22 cellular contexts compared by ENCODE assay signal in the genomic region with DNA sequence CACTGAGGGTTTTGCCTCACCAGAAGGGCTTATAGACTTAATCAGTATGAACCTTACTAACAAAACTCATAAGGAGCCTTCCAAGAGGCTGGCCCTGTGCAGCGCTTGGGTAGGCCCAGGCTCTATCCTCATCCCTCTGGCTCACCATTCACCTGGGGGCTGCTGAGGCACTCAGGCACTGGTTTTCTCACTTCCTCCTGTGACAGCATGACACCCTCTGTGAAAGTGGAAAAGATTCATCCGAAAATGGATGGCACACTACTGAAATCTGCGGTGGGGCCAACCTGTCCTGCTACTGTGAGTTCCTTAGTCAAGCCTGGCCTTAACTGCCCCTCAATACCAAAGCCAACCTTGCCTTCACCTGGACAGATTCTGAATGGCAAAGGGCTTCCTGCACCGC. TPM values are rescaled to one million over a fixed set of nuclear protein-coding genes. Genes with fewer than 3 reads are reported as not detected.
DNase-seq lines count a peak whose midpoint lies in the region; ATAC-seq and TF ChIP-seq lines count a peak whose summit lies in the region.
"Had no signal": no experiment of that assay in that cellular context is flagged by ENCODE, and none has a peak within 500 bp of the region (broad histone marks: within the 10 kb centered on the region; RNA-seq: fewer than 3 reads in every experiment).

No MANE protein-coding gene starts in this region.

- intact Hi-C loops in dendritic cell treated with granulocyte-macrophage colony-stimulating factor and Interleukin-4, amounts not matched to agents 40 ng/mL and 50 ng/mL, for 4 days (cut with micrococcal nuclease) = no loop called here
- intact Hi-C loops in aorta (cut with DNase I) = no loop called here

- H3K4me3 Mint-ChIP-seq in CD4-positive, CD25-positive, alpha-beta regulatory T cell = peak overlapping the region in 3 of 4 donors; percentile 17 to 61 (median 22)
- H3K4me3 Mint-ChIP-seq in dendritic cell treated with granulocyte-macrophage colony-stimulating factor and Interleukin-4, amounts not matched to agents 40 ng/mL and 50 ng/mL, for 4 days = no peak overlapping the region
- H3K4me3 Mint-ChIP-seq: B cell, GM23338 had no signal

- H3K9ac ChIP-seq in OCI-LY3 (ENCODE audit: low read length) = no peak overlapping the region
- H3K9ac ChIP-seq: SK-N-SH had no signal

- H3K9me3 ChIP-seq in CD4-positive, CD25-positive, alpha-beta regulatory T cell (ENCODE audit: control insufficient read depth in 2 of 2, low read length in 2 of 2) = no peaks in the 10 kb centered on the region
- no peaks in the 10 kb centered on the region for H3K9me3 ChIP-seq in OCI-LY3 (ENCODE audit: insufficient read depth, low read length)
- H3K9me3 ChIP-seq in aorta (ENCODE audit: control insufficient read depth, low read length) = no peaks in the 10 kb centered on the region
- H3K9me3 ChIP-seq: SK-N-SH, tibial nerve had no signal

- no peaks in the 10 kb centered on the region for H3K27me3 ChIP-seq in CD4-positive, CD25-positive, alpha-beta regulatory T cell (ENCODE audit: control insufficient read depth, insufficient read depth, low read length)
- no peaks in the 10 kb centered on the region for H3K27me3 ChIP-seq in OCI-LY3 (ENCODE audit: low read depth, low read length)
- no peaks in the 10 kb centered on the region for H3K27me3 ChIP-seq in aorta (ENCODE audit: control insufficient read depth in 1 of 2, insufficient read depth in 2 of 2, low read length in 1 of 2)
- H3K27me3 ChIP-seq: tibial nerve had no signal

- H4K20me1 ChIP-seq in OCI-LY3 (ENCODE audit: insufficient read depth, low read length) = peaks cover 12% of the 10 kb centered on the region

- peak overlapping the region; percentile 34 for H3K27ac ChIP-seq in CD4-positive, CD25-positive, alpha-beta regulatory T cell (ENCODE audit: insufficient read depth, low read length, poor library complexity, severe bottlenecking)
- H3K27ac ChIP-seq in OCI-LY3 (ENCODE audit: low read length) (peak overlapping the region; percentile 41), aorta (ENCODE audit: low read depth in 1 of 2, low read length in 2 of 2) (no peak overlapping the region)
- H3K27ac ChIP-seq: epithelial cell of prostate had no signal

- no peak for ATAC-seq in CD4-positive, CD25-positive, alpha-beta regulatory T cell (ENCODE audit: low read depth in 2 of 2)
- ATAC-seq in GM21390 (IDR thresholded peaks at IDR 0.05; ENCODE audit: unreplicated experiment) = no peak
- ATAC-seq in aorta (ENCODE audit: low FRiP score) = no peak
- ATAC-seq: GM12878, GM23338, left cardiac atrium had no signal

- H3K27me3 Mint-ChIP-seq in CD4-positive, CD25-positive, alpha-beta regulatory T cell = no peaks in the 10 kb centered on the region
- no peaks in the 10 kb centered on the region for H3K27me3 Mint-ChIP-seq in dendritic cell treated with granulocyte-macrophage colony-stimulating factor and Interleukin-4, amounts not matched to agents 40 ng/mL and 50 ng/mL, for 4 days
- H3K27me3 Mint-ChIP-seq: B cell had no signal

- H3K27ac Mint-ChIP-seq in CD4-positive, CD25-positive, alpha-beta regulatory T cell = peak overlapping the region in 2 of 3 donors; percentile 63 to 84
- H3K27ac Mint-ChIP-seq in dendritic cell treated with granulocyte-macrophage colony-stimulating factor and Interleukin-4, amounts not matched to agents 40 ng/mL and 50 ng/mL, for 4 days = peak overlapping the region; percentile 35
- H3K27ac Mint-ChIP-seq: B cell, GM23338 had no signal

- H3K36me3 Mint-ChIP-seq in CD4-positive, CD25-positive, alpha-beta regulatory T cell = peaks cover 46% of the 10 kb centered on the region
- H3K36me3 Mint-ChIP-seq in dendritic cell treated with granulocyte-macrophage colony-stimulating factor and Interleukin-4, amounts not matched to agents 40 ng/mL and 50 ng/mL, for 4 days (ENCODE audit: low read depth) = peaks cover 70% of the 10 kb centered on the region

- H3K79me2 ChIP-seq in OCI-LY3 (ENCODE audit: low read length) = 0 out of 2 replicates have a peak, but pooled peaks cover under 1% of the 10 kb centered on the region

- H3K4me1 ChIP-seq in CD4-positive, CD25-positive, alpha-beta regulatory T cell (ENCODE audit: control insufficient read depth, insufficient read depth, low read length, poor library complexity, severe bottlenecking) = peaks cover 45% of the 10 kb centered on the region
- H3K4me1 ChIP-seq in OCI-LY3 (ENCODE audit: low read length) (peaks cover 17% of the 10 kb centered on the region), aorta (ENCODE audit: control insufficient read depth in 1 of 2, insufficient read depth in 2 of 2, low read length in 2 of 2) (peaks cover 0 to 2% of the 10 kb centered on the region in 2 donors)

- no peaks in the 10 kb centered on the region for H3K9me3 Mint-ChIP-seq in CD4-positive, CD25-positive, alpha-beta regulatory T cell
- H3K9me3 Mint-ChIP-seq in dendritic cell treated with granulocyte-macrophage colony-stimulating factor and Interleukin-4, amounts not matched to agents 40 ng/mL and 50 ng/mL, for 4 days = no peaks in the 10 kb centered on the region
- H3K9me3 Mint-ChIP-seq: GM23338 had no signal

- H2AFZ ChIP-seq in OCI-LY3 (ENCODE audit: low read depth, low read length) = no peak overlapping the region
- H2AFZ ChIP-seq: GM23338 had no signal

- 95 to 96% methylated on average over 4 of the region's 4 CpGs for WGBS in aorta, 2 donors

- H3K4me2 ChIP-seq in OCI-LY3 (ENCODE audit: low read length) = peak overlapping the region; percentile 33
- H3K4me2 ChIP-seq: GM23338, SK-N-SH had no signal

- H3K4me3 ChIP-seq in CD4-positive, CD25-positive, alpha-beta regulatory T cell (ENCODE audit: low read depth, low read length) = no peak overlapping the region
- H3K4me3 ChIP-seq in OCI-LY3 (ENCODE audit: low read length) = no peak overlapping the region
- H3K4me3 ChIP-seq in aorta (ENCODE audit: low read length in 2 of 2) = no peak overlapping the region
- H3K4me3 ChIP-seq: GM12878, GM23338, tibial nerve had no signal

- DNase-seq in NOMO-1 treated with DMSO at 0.1 percent for 48 hours (lab: John Stamatoyannopoulos, UW; ENCODE audit: unreplicated experiment) (peak; percentile 8), NOMO-1 treated with dmso at 0.1 percent for 144 hours (lab: John Stamatoyannopoulos, UW; ENCODE audit: unreplicated experiment) (no peak), hypothalamus (lab: John Stamatoyannopoulos, UW) (no peak), aorta (no peak)
- no peak for DNase-seq in CD4-positive, CD25-positive, alpha-beta regulatory T cell
- DNase-seq: 8988T, foreskin melanocyte, GF-D8, left cardiac atrium, midbrain, NCI-H146, NCI-H2171 treated with DMSO at 0.1 percent for 48 hours, NCI-H748 treated with DMSO at 0.1 percent for 48 hours, SK-N-SH had no signal

- H3K4me1 Mint-ChIP-seq in CD4-positive, CD25-positive, alpha-beta regulatory T cell = peaks cover 46 to 83% (median 65%) of the 10 kb centered on the region in 4 donors
- peaks cover 33% of the 10 kb centered on the region for H3K4me1 Mint-ChIP-seq in dendritic cell treated with granulocyte-macrophage colony-stimulating factor and Interleukin-4, amounts not matched to agents 40 ng/mL and 50 ng/mL, for 4 days (ENCODE audit: low read depth)

- peaks cover 69% of the 10 kb centered on the region for H3K36me3 ChIP-seq in CD4-positive, CD25-positive, alpha-beta regulatory T cell (ENCODE audit: control insufficient read depth, insufficient read depth, low read length)
- peaks cover 53% of the 10 kb centered on the region for H3K36me3 ChIP-seq in OCI-LY3 (replicated peaks; ENCODE audit: low read depth, low read length)
- peaks cover 2 to 9% of the 10 kb centered on the region in 2 donors for H3K36me3 ChIP-seq in aorta (ENCODE audit: control insufficient read depth in 1 of 2, insufficient read depth in 2 of 2, low read length in 1 of 2)

- TF ChIP-seq CTCF in OCI-LY3 (IDR thresholded peaks at IDR 0.05; ENCODE audit: low read depth, low read length) = no peak

RNA-seq across cellular contexts. Expression of gene PSMD6, which starts 41.3 kb away (rescaled TPM):
- total RNA-seq in CD4-positive, CD25-positive, alpha-beta regulatory T cell = 86.7 TPM
- polyA plus RNA-seq in CD4-positive, CD25-positive, alpha-beta regulatory T cell = 100 to 1,000 TPM; 119 to 139 (median 124) TPM
- 10 to 100 TPM; 47.5 to 52.9 TPM for total RNA-seq in aorta
- 10 to 100 TPM; 52.3 to 52.5 TPM for polyA plus RNA-seq in aorta

Comparison
In these comparisons a context has a peak if more than half of its experiments do, and no peak if none do; other contexts are left out.
1. H3K27ac ChIP-seq: peak in CD4-positive, CD25-positive, alpha-beta regulatory T cell (single experiment) and OCI-LY3 (single experiment); none in aorta (0 of 2).